In the genomic region with DNA sequence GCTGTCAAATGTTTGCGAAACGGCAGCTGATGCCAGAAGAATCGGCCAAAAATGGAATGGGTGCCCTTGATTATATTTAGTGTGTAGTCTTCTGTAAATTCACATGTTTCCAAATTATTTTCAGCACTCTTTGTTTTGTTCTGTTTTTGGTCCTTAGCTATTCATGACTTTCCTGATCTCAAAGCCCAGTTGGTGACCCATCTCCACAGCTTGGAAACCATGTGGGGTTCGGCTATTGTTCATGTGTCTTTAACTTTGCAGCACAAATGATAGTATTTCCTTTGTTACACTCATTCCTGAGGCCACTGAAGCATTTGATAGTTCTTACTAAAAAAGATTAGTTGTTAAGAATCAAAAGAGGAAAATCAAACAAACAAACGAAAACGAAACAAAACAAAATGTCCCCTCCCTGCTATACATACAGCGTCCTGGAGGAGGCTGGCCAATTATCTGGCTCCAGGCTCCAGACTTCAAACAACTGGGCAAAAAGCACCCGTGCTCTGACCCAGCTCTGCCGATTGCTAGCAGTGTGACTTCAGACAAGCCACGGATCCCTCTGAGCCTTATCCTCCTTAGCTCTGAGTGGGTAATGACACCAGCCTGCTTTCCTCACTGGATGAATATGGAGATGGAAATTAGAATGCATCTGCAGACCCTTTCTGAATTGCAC, we compare ENCODE assay signal across 11 cellular contexts.
DNase-seq lines count a peak whose midpoint lies in the region; ATAC-seq and TF ChIP-seq lines count a peak whose summit lies in the region.
"Had no signal": no experiment of that assay in that cellular context is flagged by ENCODE, and none has a peak within 500 bp of the region (broad histone marks: within the 10 kb centered on the region; RNA-seq: fewer than 3 reads in every experiment).

No MANE protein-coding gene starts in this region.

- no peaks in the 10 kb centered on the region for H3K9me3 ChIP-seq in RWPE2 (ENCODE audit: severe bottlenecking)
- no peaks in the 10 kb centered on the region for H3K9me3 ChIP-seq in left lung
- no peaks in the 10 kb centered on the region for H3K9me3 ChIP-seq in sigmoid colon

- H3K27ac ChIP-seq in ACC112 (ENCODE audit: low read depth, low read length) (no peak overlapping the region), RWPE2 (ENCODE audit: poor library complexity, severe bottlenecking) (no peak overlapping the region), left lung (no peak overlapping the region), sigmoid colon (no peak overlapping the region)

- H3K4me3 ChIP-seq in ACC112 (ENCODE audit: low read depth, low read length) (peak overlapping the region; percentile 72), RWPE2 (ENCODE audit: severe bottlenecking) (peak overlapping the region; percentile 30), left lung (peak overlapping the region in 1 of 2 donors; percentile 22), sigmoid colon (no peak overlapping the region)

- TF ChIP-seq POLR2A in sigmoid colon (IDR thresholded peaks at IDR 0.05), result no peak

- H3K36me3 ChIP-seq in ACC112 (ENCODE audit: insufficient read depth, low read length) (no peaks in the 10 kb centered on the region), RWPE2 (ENCODE audit: low read depth) (no peaks in the 10 kb centered on the region), left lung (no peaks in the 10 kb centered on the region), sigmoid colon (no peaks in the 10 kb centered on the region)

- H3K27me3 ChIP-seq in ACC112 (ENCODE audit: insufficient read depth, low read length) (no peaks in the 10 kb centered on the region), RWPE2 (ENCODE audit: insufficient read depth, poor library complexity, severe bottlenecking) (no peaks in the 10 kb centered on the region), left lung (no peaks in the 10 kb centered on the region), sigmoid colon (no peaks in the 10 kb centered on the region)

- H3K4me1 ChIP-seq in ACC112 (ENCODE audit: control insufficient read depth, insufficient read depth, low read length, unreplicated experiment) (no peaks in the 10 kb centered on the region), RWPE2 (ENCODE audit: insufficient read depth, poor library complexity, severe bottlenecking) (no peaks in the 10 kb centered on the region), left lung (no peaks in the 10 kb centered on the region), sigmoid colon (no peaks in the 10 kb centered on the region)

- TF ChIP-seq EP300 in sigmoid colon (IDR thresholded peaks at IDR 0.05), result no peak

- DNase-seq in RWPE2 (ENCODE audit: low spot score) (no peak), left lung (no peak), sigmoid colon (no peak), amniotic stem cell (lab: John Stamatoyannopoulos, UW) (no peak)
- no peak for DNase-seq in activated T-cell treated with anti-CD3 and anti-CD28 coated beads, Interleukin-2, amount 50 U/mL, for 48 hours
- DNase-seq: CD4-positive, alpha-beta T cell; T1000 had no signal

- ATAC-seq in HG02798 (IDR thresholded peaks at IDR 0.05; ENCODE audit: poor library complexity, unreplicated experiment), result peak; percentile 34
- ATAC-seq in RWPE2 (ENCODE audit: low read depth), result peak; percentile 78
- peak; percentile 33 for ATAC-seq in left lung
- no peak for ATAC-seq in HG03571 (IDR thresholded peaks at IDR 0.05; ENCODE audit: unreplicated experiment)
- ATAC-seq: activated T-helper 17 cell treated with anti-CD3 and anti-CD28 coated beads, Interleukin-2, amount 50 U/mL, for 72 hours had no signal

- no peaks in the 10 kb centered on the region for H3K79me2 ChIP-seq in ACC112 (ENCODE audit: control insufficient read depth, insufficient read depth, low read length, unreplicated experiment)

- TF ChIP-seq CTCF in RWPE2 (IDR thresholded peaks at IDR 0.05; ENCODE audit: poor library complexity, severe bottlenecking), result no peak
- TF ChIP-seq CTCF in left lung (IDR thresholded peaks at IDR 0.05), result no peak
- TF ChIP-seq CTCF in sigmoid colon (IDR thresholded peaks at IDR 0.05), result no peak

- H2AFZ ChIP-seq in ACC112 (ENCODE audit: low read length, unreplicated experiment), result peak overlapping the region; percentile 64

- intact Hi-C loops in left lung (cut with DNase I), result no loop called here
- intact Hi-C loops in sigmoid colon (cut with DNase I), result no loop called here

- 38 to 69% methylated on average over 10 of the region's 10 CpGs for WGBS in sigmoid colon, 2 donors

Comparison
In these comparisons a context has a peak if more than half of its experiments do, and no peak if none do; other contexts are left out.
1. H3K4me3 ChIP-seq: peak in ACC112 (single experiment) and RWPE2 (single experiment); none in sigmoid colon (0 of 4).